8 cellular contexts compared by ENCODE assay signal in genomic region chr21:27564684-27565280, GRCh38.
A peak's percentile ranks its signal among the peaks of the same experiment; 100 is the strongest.
DNase-seq lines count a peak whose midpoint lies in the region; ATAC-seq, FAIRE-seq and TF ChIP-seq lines count a peak whose summit lies in the region.

No MANE protein-coding gene starts in this region.

- TF ChIP-seq CTCF in GM20000 (IDR thresholded peaks at IDR 0.05; ENCODE audit: extremely low read depth, missing control alignments), result no peak
- TF ChIP-seq CTCF in lower leg skin (IDR thresholded peaks at IDR 0.05), result no peak

- no peak for TF ChIP-seq POLR2A in lower leg skin (IDR thresholded peaks at IDR 0.05)

- H3K27ac Mint-ChIP-seq in activated T-helper 2 cell treated with anti-CD3 and anti-CD28 coated beads, Interferon-gamma antibody, Interleukin-2, Interleukin-4, amounts not matched to agents 10 μg/mL and 5 μg/mL and 100 μg/mL, durations not matched to agents 14 hours and 24 hours and 36 hours, result no peak overlapping the region

- ATAC-seq in SK-N-SH treated with all-trans-retinoic acid at 6 μM for 48 hours, result peak; percentile 92

- DNase-seq in COLO668 (lab: John Stamatoyannopoulos, UW; ENCODE audit: unreplicated experiment) (peak; percentile 27), HTR-8/SVneo (ENCODE audit: insufficient read length, low spot score) (peak; percentile 33), foreskin melanocyte (peak; percentile 31), renal cortical epithelial cell (ENCODE audit: low read depth) (peak; percentile 64), GM20000 (ENCODE audit: low spot score) (no peak), lower leg skin (ENCODE audit: low spot score in 2 of 2) (no peak)
- DNase-seq in activated T-helper 2 cell treated with anti-CD3 and anti-CD28 coated beads, Interferon-gamma antibody, Interleukin-2, Interleukin-4, amounts not matched to agents 10 μg/mL and 5 μg/mL and 100 μg/mL, durations not matched to agents 14 hours and 24 hours and 36 hours (ENCODE audit: low spot score), result no peak

- no peak for FAIRE-seq in HTR-8/SVneo (lab: Jason Lieb, UNC)

- no peaks in the 10 kb centered on the region for H3K27me3 Mint-ChIP-seq in activated T-helper 2 cell treated with anti-CD3 and anti-CD28 coated beads, Interferon-gamma antibody, Interleukin-2, Interleukin-4, amounts not matched to agents 10 μg/mL and 5 μg/mL and 100 μg/mL, durations not matched to agents 14 hours and 24 hours and 36 hours (ENCODE audit: low read depth)

- no peak overlapping the region for H3K4me3 Mint-ChIP-seq in activated T-helper 2 cell treated with anti-CD3 and anti-CD28 coated beads, Interferon-gamma antibody, Interleukin-2, Interleukin-4, amounts not matched to agents 10 μg/mL and 5 μg/mL and 100 μg/mL, durations not matched to agents 14 hours and 24 hours and 36 hours (ENCODE audit: low read depth)

- no peaks in the 10 kb centered on the region for H3K4me1 Mint-ChIP-seq in activated T-helper 2 cell treated with anti-CD3 and anti-CD28 coated beads, Interferon-gamma antibody, Interleukin-2, Interleukin-4, amounts not matched to agents 10 μg/mL and 5 μg/mL and 100 μg/mL, durations not matched to agents 14 hours and 24 hours and 36 hours (ENCODE audit: low read depth)

- no peak overlapping the region for H3K4me3 ChIP-seq in lower leg skin (ENCODE audit: low read depth, poor library complexity, severe bottlenecking)

- no peaks in the 10 kb centered on the region for H3K9me3 Mint-ChIP-seq in activated T-helper 2 cell treated with anti-CD3 and anti-CD28 coated beads, Interferon-gamma antibody, Interleukin-2, Interleukin-4, amounts not matched to agents 10 μg/mL and 5 μg/mL and 100 μg/mL, durations not matched to agents 14 hours and 24 hours and 36 hours

- 86 to 87% methylated on average over 1 of the region's 1 CpG for WGBS in lower leg skin, 2 donors

- intact Hi-C loops in lower leg skin (cut with DNase I; ENCODE audit: low total_unique reads), result loop anchor here (5.0 kb wide), 1 partner anchor 712 kb away; no protein-coding TSS in a partner anchor
- intact Hi-C loops in activated T-helper 2 cell treated with anti-CD3 and anti-CD28 coated beads, Interferon-gamma antibody, Interleukin-2, Interleukin-4, amounts not matched to agents 10 μg/mL and 5 μg/mL and 100 μg/mL, durations not matched to agents 14 hours and 24 hours and 36 hours (cut with micrococcal nuclease), result loop anchor here (5.0 kb wide), 1 partner anchor 717 kb away; the partner anchor contains the start of gene ADAMTS1

- no peaks in the 10 kb centered on the region for H3K36me3 Mint-ChIP-seq in activated T-helper 2 cell treated with anti-CD3 and anti-CD28 coated beads, Interferon-gamma antibody, Interleukin-2, Interleukin-4, amounts not matched to agents 10 μg/mL and 5 μg/mL and 100 μg/mL, durations not matched to agents 14 hours and 24 hours and 36 hours (ENCODE audit: low read depth)

TF ChIP-seq in SK-N-SH treated with all-trans-retinoic acid at 6 μM for 48 hours, 23 proteins besides CTCF, POLR2A, EP300 and RAD21 (continues in another document):
- TF ChIP-seq ZNF565 (CRISPR knock-in tag; conservative IDR thresholded peaks at IDR 0.05; ENCODE audit: low read depth) (no peak), BACH2 (CRISPR knock-in tag; IDR thresholded peaks at IDR 0.05; ENCODE audit: borderline replicate concordance) (no peak), CREB5 (CRISPR knock-in tag; IDR thresholded peaks at IDR 0.05; ENCODE audit: low read depth) (no peak), ZFP3 (CRISPR knock-in tag; IDR thresholded peaks at IDR 0.05) (no peak), CSRNP3 (CRISPR knock-in tag; IDR thresholded peaks at IDR 0.05) (no peak), SNAI2 (CRISPR knock-in tag; IDR thresholded peaks at IDR 0.05) (no peak), TOX (CRISPR knock-in tag; IDR thresholded peaks at IDR 0.05; ENCODE audit: borderline replicate concordance) (no peak), ESRRG (CRISPR knock-in tag; IDR thresholded peaks at IDR 0.05) (no peak), ISL1 (CRISPR knock-in tag; IDR thresholded peaks at IDR 0.05) (no peak; the same call in 1 of the 2 replicates), ZNF70 (CRISPR knock-in tag; IDR thresholded peaks at IDR 0.05) (no peak), OSR1 (CRISPR knock-in tag; IDR thresholded peaks at IDR 0.05) (no peak), PATZ1 (CRISPR knock-in tag; IDR thresholded peaks at IDR 0.05; ENCODE audit: borderline replicate concordance) (no peak), ZFP30 (CRISPR knock-in tag; IDR thresholded peaks at IDR 0.05) (no peak), TSHZ2 (CRISPR knock-in tag; IDR thresholded peaks at IDR 0.05) (no peak), ZNF8 (CRISPR knock-in tag; IDR thresholded peaks at IDR 0.05) (no peak), POU6F1 (CRISPR knock-in tag; IDR thresholded peaks at IDR 0.05; ENCODE audit: borderline replicate concordance, low read depth) (no peak), GLIS3 (CRISPR knock-in tag; IDR thresholded peaks at IDR 0.05) (no peak)

Comparison
In these comparisons a context has a peak if more than half of its experiments do, and no peak if none do; other contexts are left out.
1. DNase-seq: peak in COLO668 (single experiment), HTR-8/SVneo (single experiment), foreskin melanocyte (single experiment) and renal cortical epithelial cell (single experiment); none in GM20000 (single experiment), lower leg skin (0 of 2) and activated T-helper 2 cell treated with anti-CD3 and anti-CD28 coated beads, Interferon-gamma antibody, Interleukin-2, Interleukin-4, amounts not matched to agents 10 μg/mL and 5 μg/mL and 100 μg/mL, durations not matched to agents 14 hours and 24 hours and 36 hours (single experiment).